ENCODE assay signal across 15 cellular contexts in the genomic region with DNA sequence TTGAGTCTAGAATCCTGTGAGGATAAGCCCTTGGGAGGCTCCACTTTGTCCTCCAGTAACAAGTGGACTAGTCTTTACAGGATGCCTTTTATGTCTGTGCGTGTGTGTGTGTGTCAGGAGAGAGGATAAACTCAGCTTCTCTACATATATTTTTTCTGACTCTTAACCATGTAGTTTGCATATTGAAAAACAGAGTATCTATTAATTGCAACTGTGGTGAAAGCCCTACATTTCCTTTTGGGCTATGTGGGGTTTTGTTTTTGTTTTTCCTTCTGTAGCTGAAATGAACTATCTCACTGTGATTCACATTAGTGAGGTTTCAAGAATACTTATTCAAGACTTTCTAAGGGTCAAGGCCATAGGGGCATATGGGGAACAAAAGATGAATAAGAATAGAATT. TPM values are rescaled to one million over a fixed set of nuclear protein-coding genes. Genes with fewer than 3 reads are reported as not detected.
A peak's percentile ranks its signal among the peaks of the same experiment; 100 is the strongest.
DNase-seq lines count a peak whose midpoint lies in the region; ATAC-seq and TF ChIP-seq lines count a peak whose summit lies in the region.
"Had no signal": no experiment of that assay in that cellular context is flagged by ENCODE, and none has a peak within 500 bp of the region (broad histone marks: within the 10 kb centered on the region; RNA-seq: fewer than 3 reads in every experiment).

No MANE protein-coding gene starts in this region.

- no peaks in the 10 kb centered on the region for H3K27me3 Mint-ChIP-seq in activated CD8-positive, alpha-beta T cell treated with anti-CD3 and anti-CD28 coated beads, Interleukin-2, amount 10 ng/mL, durations not matched to agents 7 days and 5 days (ENCODE audit: low read depth)
- no peaks in the 10 kb centered on the region for H3K27me3 Mint-ChIP-seq in WTC11 (ENCODE audit: low read depth)
- H3K27me3 Mint-ChIP-seq: T-helper 17 cell had no signal

- no peaks in the 10 kb centered on the region for H4K20me1 ChIP-seq in DOHH2 (ENCODE audit: control insufficient read depth, insufficient read depth, low read depth, low read length)

- H3K36me3 ChIP-seq in DOHH2 (ENCODE audit: control insufficient read depth, low read length): no peaks in the 10 kb centered on the region

- no peaks in the 10 kb centered on the region for H3K9me3 ChIP-seq in DOHH2 (ENCODE audit: control insufficient read depth, insufficient read depth, low read length)

- no peak for DNase-seq in NCI-H510A treated with DMSO at 0.1 percent for 48 hours (lab: John Stamatoyannopoulos, UW)
- DNase-seq in activated CD8-positive, alpha-beta T cell treated with anti-CD3 and anti-CD28 coated beads, Interleukin-2, amount 10 ng/mL, durations not matched to agents 7 days and 5 days: no peak
- no peak for DNase-seq in WTC11 (ENCODE audit: low spot score)
- no peak for DNase-seq in NCI-H1930 (lab: John Stamatoyannopoulos, UW)
- DNase-seq: activated CD4-positive, alpha-beta T cell treated with anti-CD3 and anti-CD28 coated beads for 36 hours; COR-L47; dorsolateral prefrontal cortex; H9; NCI-H1092 treated with DMSO at 0.1 percent for 48 hours; stimulated activated CD8-positive, alpha-beta memory T cell treated with anti-CD3 and anti-CD28 coated beads, Interleukin-4, amount 100 ng/mL, for 48 hours; T-helper 17 cell had no signal

- peaks cover 17% of the 10 kb centered on the region for H3K4me1 ChIP-seq in DOHH2 (ENCODE audit: control insufficient read depth, low read length)

- H3F3A ChIP-seq in DOHH2 (ENCODE audit: control insufficient read depth, insufficient read depth): no peaks in the 10 kb centered on the region

- no peak overlapping the region for H3K27ac ChIP-seq in DOHH2 (ENCODE audit: low read depth, low read length)
- H3K27ac ChIP-seq: dorsolateral prefrontal cortex had no signal

- H3K4me3 Mint-ChIP-seq in activated CD8-positive, alpha-beta T cell treated with anti-CD3 and anti-CD28 coated beads, Interleukin-2, amount 10 ng/mL, durations not matched to agents 7 days and 5 days: no peak overlapping the region
- H3K4me3 Mint-ChIP-seq in WTC11: no peak overlapping the region
- H3K4me3 Mint-ChIP-seq: activated CD4-positive, alpha-beta T cell treated with anti-CD3 and anti-CD28 coated beads for 36 hours; H9; T-helper 17 cell had no signal

- ATAC-seq in GM19043 (IDR thresholded peaks at IDR 0.05; ENCODE audit: low read depth, unreplicated experiment) (peak; percentile 70), GM21737 (IDR thresholded peaks at IDR 0.05; ENCODE audit: unreplicated experiment) (peak; percentile 67), HG03103 (IDR thresholded peaks at IDR 0.05; ENCODE audit: low read depth, unreplicated experiment) (peak; percentile 67), WTC11 (no peak)
- ATAC-seq in activated CD8-positive, alpha-beta T cell treated with anti-CD3 and anti-CD28 coated beads, Interleukin-2, amount 10 ng/mL, durations not matched to agents 7 days and 5 days: no peak
- ATAC-seq: activated CD4-positive, alpha-beta T cell treated with anti-CD3 and anti-CD28 coated beads for 36 hours; T-helper 17 cell had no signal

- POLR2A ChIA-PET in activated CD8-positive, alpha-beta T cell treated with anti-CD3 and anti-CD28 coated beads, Interleukin-2, amount 10 ng/mL, durations not matched to agents 7 days and 5 days (lab: Charles Lee): no interaction called here
- POLR2A ChIA-PET in WTC11 (lab: Charles Lee): no interaction called here

- H3K9me2 ChIP-seq in DOHH2 (replicated peaks; ENCODE audit: control insufficient read depth, low read length): no peaks in the 10 kb centered on the region

- peak overlapping the region; percentile 16; the same call in 1 of the 2 replicates for H3K4me3 ChIP-seq in DOHH2 (ENCODE audit: low read length)
- H3K4me3 ChIP-seq: dorsolateral prefrontal cortex had no signal

- peak overlapping the region; percentile 35 for H3K4me2 ChIP-seq in DOHH2 (ENCODE audit: low read length)

- H3K79me2 ChIP-seq in DOHH2 (ENCODE audit: control insufficient read depth, low read length): no peaks in the 10 kb centered on the region

- CTCF ChIA-PET in activated CD8-positive, alpha-beta T cell treated with anti-CD3 and anti-CD28 coated beads, Interleukin-2, amount 10 ng/mL, durations not matched to agents 7 days and 5 days (lab: Charles Lee): no interaction called here
- CTCF ChIA-PET in WTC11 (lab: Charles Lee): interaction anchor here (1.2 kb wide), 1 partner anchor 18 kb away, joined by 3 read pairs; the partner anchor contains the start of gene TPBG

- no peak overlapping the region for H3K27ac Mint-ChIP-seq in activated CD8-positive, alpha-beta T cell treated with anti-CD3 and anti-CD28 coated beads, Interleukin-2, amount 10 ng/mL, durations not matched to agents 7 days and 5 days
- H3K27ac Mint-ChIP-seq in WTC11: no peak overlapping the region
- H3K27ac Mint-ChIP-seq: activated CD4-positive, alpha-beta T cell treated with anti-CD3 and anti-CD28 coated beads for 36 hours; H9; T-helper 17 cell had no signal

- H3K27me3 ChIP-seq in DOHH2 (ENCODE audit: control insufficient read depth, low read length): peaks cover 2% of the 10 kb centered on the region; the same call in 1 of the 2 replicates

- H3K9me3 Mint-ChIP-seq in activated CD8-positive, alpha-beta T cell treated with anti-CD3 and anti-CD28 coated beads, Interleukin-2, amount 10 ng/mL, durations not matched to agents 7 days and 5 days (ENCODE audit: insufficient read depth): no peaks in the 10 kb centered on the region
- peaks cover 23% of the 10 kb centered on the region for H3K9me3 Mint-ChIP-seq in WTC11

- H3K36me3 Mint-ChIP-seq in activated CD8-positive, alpha-beta T cell treated with anti-CD3 and anti-CD28 coated beads, Interleukin-2, amount 10 ng/mL, durations not matched to agents 7 days and 5 days (ENCODE audit: low read depth): no peaks in the 10 kb centered on the region
- peaks cover 18% of the 10 kb centered on the region for H3K36me3 Mint-ChIP-seq in WTC11

- no peak for TF ChIP-seq CTCF in DOHH2 (IDR thresholded peaks at IDR 0.05; ENCODE audit: low read depth, low read length, poor library complexity, severe bottlenecking)
- no peak for TF ChIP-seq CTCF in WTC11 (IDR thresholded peaks at IDR 0.05)

- no peaks in the 10 kb centered on the region for H3K4me1 Mint-ChIP-seq in activated CD8-positive, alpha-beta T cell treated with anti-CD3 and anti-CD28 coated beads, Interleukin-2, amount 10 ng/mL, durations not matched to agents 7 days and 5 days (ENCODE audit: low read depth)
- H3K4me1 Mint-ChIP-seq in WTC11: peaks cover 39% of the 10 kb centered on the region
- H3K4me1 Mint-ChIP-seq: activated CD4-positive, alpha-beta T cell treated with anti-CD3 and anti-CD28 coated beads for 36 hours had no signal

TF ChIP-seq in WTC11, 78 proteins besides CTCF, POLR2A, EP300 and RAD21 (continues in another document):
- TF ChIP-seq ZNF263 (CRISPR knock-in tag; IDR thresholded peaks at IDR 0.05; ENCODE audit: low read depth): no peak
- TF ChIP-seq JAZF1 (CRISPR knock-in tag; IDR thresholded peaks at IDR 0.05): no peak
- TF ChIP-seq IRF2 (CRISPR knock-in tag; IDR thresholded peaks at IDR 0.05; ENCODE audit: borderline replicate concordance, low read depth): no peak
- no peak for TF ChIP-seq ETV6 (CRISPR knock-in tag; IDR thresholded peaks at IDR 0.05)
- TF ChIP-seq ATF1 (CRISPR knock-in tag; IDR thresholded peaks at IDR 0.05): no peak
- no peak for TF ChIP-seq ZNF671 (CRISPR knock-in tag; IDR thresholded peaks at IDR 0.05)
- no peak for TF ChIP-seq TEAD1 (CRISPR knock-in tag; IDR thresholded peaks at IDR 0.05)
- TF ChIP-seq ARID4B (CRISPR knock-in tag; IDR thresholded peaks at IDR 0.05; ENCODE audit: borderline replicate concordance): no peak

RNA-seq across cellular contexts. Expression of gene TPBG, which starts 17.7 kb away (rescaled TPM):
- total RNA-seq in activated CD8-positive, alpha-beta T cell treated with anti-CD3 and anti-CD28 coated beads, Interleukin-2, amount 10 ng/mL, durations not matched to agents 7 days and 5 days: not detected
- 29.6 to 35.3 TPM (median 30.4 TPM) in 3 replicates for total RNA-seq in WTC11 (2021)

Comparison
In these comparisons a context has a peak if more than half of its experiments do, and no peak if none do; other contexts are left out.
1. ATAC-seq: peak in GM19043 (single experiment), GM21737 (single experiment) and HG03103 (single experiment); none in activated CD8-positive, alpha-beta T cell treated with anti-CD3 and anti-CD28 coated beads, Interleukin-2, amount 10 ng/mL, durations not matched to agents 7 days and 5 days (single experiment) and WTC11 (single experiment).
2. RNA of gene TPBG, which starts 17.7 kb away (total RNA-seq): 29.6 to 35.3 TPM in WTC11; not detected in activated CD8-positive, alpha-beta T cell treated with anti-CD3 and anti-CD28 coated beads, Interleukin-2, amount 10 ng/mL, durations not matched to agents 7 days and 5 days; every median in the first group is over 10 times any median in the second.